ENCODE assay signal across 8 cellular contexts in the genomic region with DNA sequence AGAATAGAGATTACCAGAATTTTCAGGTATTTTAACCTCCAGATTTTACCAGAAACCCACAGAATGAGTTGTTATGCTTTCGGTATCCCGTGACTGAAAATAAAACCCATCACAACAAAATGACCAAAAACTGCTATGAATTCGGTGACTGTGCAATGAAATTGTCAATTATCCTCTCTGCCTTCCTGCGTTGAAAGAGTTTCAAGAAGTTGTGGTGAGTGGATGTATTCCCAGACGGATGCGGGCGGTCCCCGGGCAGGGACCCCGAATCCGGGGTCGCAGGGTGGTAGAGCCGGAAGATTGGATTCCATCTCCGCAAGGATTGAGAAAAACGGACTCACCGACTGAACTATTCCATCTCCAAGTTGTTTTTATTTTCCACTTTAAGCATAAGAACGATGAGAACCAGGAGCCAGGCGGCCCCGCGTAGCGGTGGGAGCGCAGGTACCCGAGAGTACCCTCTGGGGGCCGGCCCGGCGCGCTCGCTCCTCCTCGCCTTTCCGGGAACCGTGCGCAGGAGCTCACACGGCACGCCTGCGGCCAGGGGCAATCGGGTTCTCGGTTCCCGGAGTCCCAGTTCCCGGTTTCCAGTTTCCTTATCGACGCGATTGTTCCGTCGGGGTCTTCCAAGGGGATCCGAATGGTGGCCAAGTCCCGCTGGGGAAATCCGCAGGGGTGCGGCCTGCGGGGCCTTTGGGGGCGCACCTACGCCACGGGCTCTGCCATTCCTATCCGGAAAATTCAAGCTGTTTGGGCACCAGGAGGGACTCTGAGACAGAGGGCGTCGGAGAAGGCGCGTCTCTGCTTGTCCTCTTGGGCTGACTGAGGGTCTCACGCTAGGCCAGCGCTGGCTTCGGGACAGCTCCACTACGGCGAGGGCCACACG.
DNase-seq lines count a peak whose midpoint lies in the region; TF ChIP-seq lines count a peak whose summit lies in the region.

No MANE protein-coding gene starts in this region.

- H3K9ac ChIP-seq in trophoblast cell (ENCODE audit: low read length) = no peak overlapping the region

- H3K27ac ChIP-seq in trophoblast cell (ENCODE audit: low read depth, low read length) = no peak overlapping the region

- H2AFZ ChIP-seq in trophoblast cell (ENCODE audit: insufficient read depth, low read length, poor library complexity) = no peak overlapping the region

- H2BK12ac ChIP-seq in trophoblast cell (ENCODE audit: low read length) = no peak overlapping the region

- peaks cover 2% of the 10 kb centered on the region for H3K9me3 ChIP-seq in trophoblast cell (ENCODE audit: insufficient read depth, low read depth, low read length)

- H3K4me3 ChIP-seq in GM12864 (ENCODE audit: low read depth, low read length) (peak overlapping the region; percentile 55), trophoblast cell (ENCODE audit: low read depth, low read length) (no peak overlapping the region)

- no peak for DNase-seq in GM12864 (ENCODE audit: low read depth)
- peak; percentile 34 for DNase-seq in T-helper 9 cell
- peak; percentile 24 for DNase-seq in effector CD4-positive, alpha-beta T cell
- DNase-seq in trophoblast cell = no peak
- no peak for DNase-seq in NCI-H2029 (lab: John Stamatoyannopoulos, UW)
- DNase-seq in NCI-H1048 (lab: John Stamatoyannopoulos, UW) = no peak
- no peak for DNase-seq in HPDE6-E6E7 (ENCODE audit: extremely low spot score)
- DNase-seq in DMS153 treated with DMSO at 0.1 percent for 48 hours (lab: John Stamatoyannopoulos, UW; ENCODE audit: unreplicated experiment) = no peak

- H4K12ac ChIP-seq in trophoblast cell (ENCODE audit: low read depth, low read length) = no peak overlapping the region

- WGBS in trophoblast cell (ENCODE audit: extremely low coverage, insufficient coverage, insufficient read length) = no CpG with 5 or more reads among the region's 62 CpGs

- H2BK120ac ChIP-seq in trophoblast cell (ENCODE audit: insufficient read depth, low read length, poor library complexity) = no peak overlapping the region

- H3K14ac ChIP-seq in trophoblast cell (ENCODE audit: low read length) = no peak overlapping the region

- H4K8ac ChIP-seq in trophoblast cell (ENCODE audit: low read depth, low read length) = no peak overlapping the region

- peaks cover 2 to 4% of the 10 kb centered on the region in 2 experiments for H3K4me1 ChIP-seq in trophoblast cell (ENCODE audit: control insufficient read depth in 1 of 2, insufficient read depth in 2 of 2, low read length in 2 of 2)

- H3K18ac ChIP-seq in trophoblast cell (ENCODE audit: low read length) = no peak overlapping the region

- H3K79me1 ChIP-seq in trophoblast cell (ENCODE audit: low read length) = no peaks in the 10 kb centered on the region

- no peak overlapping the region for H3K23ac ChIP-seq in trophoblast cell (ENCODE audit: low read length)

- no peak overlapping the region for H2BK5ac ChIP-seq in trophoblast cell (ENCODE audit: low read depth, low read length, poor library complexity)

- H3K27me3 ChIP-seq in trophoblast cell (ENCODE audit: insufficient read depth, low read length) = peaks cover 40% of the 10 kb centered on the region

- H3K4me2 ChIP-seq in trophoblast cell (ENCODE audit: low read length) = peak overlapping the region; percentile 52

- H2AK5ac ChIP-seq in trophoblast cell (ENCODE audit: low read length) = no peak overlapping the region

- H3K79me2 ChIP-seq in trophoblast cell (ENCODE audit: control insufficient read depth, insufficient read depth, low read length, poor library complexity) = no peaks in the 10 kb centered on the region

- no peak overlapping the region for H3K4ac ChIP-seq in trophoblast cell (ENCODE audit: low read depth, low read length)

- no peak overlapping the region for H4K91ac ChIP-seq in trophoblast cell (ENCODE audit: low read depth, low read length)

- H3K36me3 ChIP-seq in trophoblast cell (ENCODE audit: control insufficient read depth in 1 of 2, insufficient read depth in 2 of 2, low read length in 2 of 2) = no peaks in the 10 kb centered on the region

- no peak for TF ChIP-seq CTCF in GM12864 (IDR thresholded peaks at IDR 0.05; ENCODE audit: low read depth, low read length, missing control alignments)

Comparison
In these comparisons a context has a peak if more than half of its experiments do, and no peak if none do; other contexts are left out.
1. DNase-seq: peak in T-helper 9 cell (single experiment) and effector CD4-positive, alpha-beta T cell (single experiment); none in GM12864 (single experiment), trophoblast cell (0 of 2), NCI-H2029 (single experiment), NCI-H1048 (single experiment), HPDE6-E6E7 (single experiment) and DMS153 treated with DMSO at 0.1 percent for 48 hours (single experiment).